ENCODE assay signal across 1 cellular context in genomic region chr15:52785672-52786406, GRCh38.
TF ChIP-seq lines count a peak whose summit lies in the region.

No MANE protein-coding gene starts in this region.

TF ChIP-seq in endothelial cell of umbilical vein, 7 proteins besides CTCF, POLR2A, EP300 and RAD21 (continued from another document):
- TF ChIP-seq EZH2 (IDR thresholded peaks at IDR 0.05; ENCODE audit: borderline replicate concordance, low read depth, low read length, severe bottlenecking) (peak; percentile 61), POLR2AphosphoS5 (IDR thresholded peaks at IDR 0.05; ENCODE audit: insufficient read depth, low read depth, low read length) (no peak)
